In genomic region chr2:45680351-45680967, GRCh38 we compare ENCODE assay signal across 2 cellular contexts.
TF ChIP-seq lines count a peak whose summit lies in the region.

No MANE protein-coding gene starts in this region.

TF ChIP-seq in SK-N-SH, 30 proteins besides CTCF, POLR2A, EP300 and RAD21:
- TF ChIP-seq TCF12 (IDR thresholded peaks at IDR 0.05), result peak; percentile 41; the same call in 1 of the 2 replicates
- no peak for TF ChIP-seq EZH2phosphoT487 (IDR thresholded peaks at IDR 0.05; ENCODE audit: borderline replicate concordance, low read depth)

TF ChIP-seq in HepG2, 621 proteins besides CTCF, POLR2A, EP300 and RAD21:
- TF ChIP-seq SRSF4 (IDR thresholded peaks at IDR 0.05; ENCODE audit: low read depth, low read length, poor library complexity, severe bottlenecking), result no peak
- no peak for TF ChIP-seq ZNF337 (CRISPR knock-in tag; IDR thresholded peaks at IDR 0.05; ENCODE audit: borderline replicate concordance, low read depth)
- TF ChIP-seq NFATC3 (CRISPR knock-in tag; IDR thresholded peaks at IDR 0.05), result no peak
- TF ChIP-seq, protein P1, sequence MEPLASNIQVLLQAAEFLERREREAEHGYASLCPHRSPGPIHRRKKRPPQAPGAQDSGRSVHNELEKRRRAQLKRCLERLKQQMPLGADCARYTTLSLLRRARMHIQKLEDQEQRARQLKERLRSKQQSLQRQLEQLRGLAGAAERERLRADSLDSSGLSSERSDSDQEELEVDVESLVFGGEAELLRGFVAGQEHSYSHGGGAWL (CRISPR knock-in tag; IDR thresholded peaks at IDR 0.05), result no peak
- no peak for TF ChIP-seq HES4 (CRISPR knock-in tag; IDR thresholded peaks at IDR 0.05; ENCODE audit: borderline replicate concordance)
- no peak for TF ChIP-seq ZSCAN9 (CRISPR knock-in tag; IDR thresholded peaks at IDR 0.05; ENCODE audit: borderline replicate concordance)
- TF ChIP-seq MTA1 (CRISPR knock-in tag; IDR thresholded peaks at IDR 0.05; ENCODE audit: borderline replicate concordance), result no peak
- TF ChIP-seq TOPORS (CRISPR knock-in tag; IDR thresholded peaks at IDR 0.05), result no peak
- no peak for TF ChIP-seq HBP1 (CRISPR knock-in tag; IDR thresholded peaks at IDR 0.05; ENCODE audit: low read depth)
- TF ChIP-seq SMAD9 (CRISPR knock-in tag; IDR thresholded peaks at IDR 0.05), result no peak
- no peak for TF ChIP-seq IKZF4 (CRISPR knock-in tag; IDR thresholded peaks at IDR 0.05; ENCODE audit: borderline replicate concordance, low read depth, not compliant biosample characterization)
